7 cellular contexts compared by ENCODE assay signal in the genomic region with DNA sequence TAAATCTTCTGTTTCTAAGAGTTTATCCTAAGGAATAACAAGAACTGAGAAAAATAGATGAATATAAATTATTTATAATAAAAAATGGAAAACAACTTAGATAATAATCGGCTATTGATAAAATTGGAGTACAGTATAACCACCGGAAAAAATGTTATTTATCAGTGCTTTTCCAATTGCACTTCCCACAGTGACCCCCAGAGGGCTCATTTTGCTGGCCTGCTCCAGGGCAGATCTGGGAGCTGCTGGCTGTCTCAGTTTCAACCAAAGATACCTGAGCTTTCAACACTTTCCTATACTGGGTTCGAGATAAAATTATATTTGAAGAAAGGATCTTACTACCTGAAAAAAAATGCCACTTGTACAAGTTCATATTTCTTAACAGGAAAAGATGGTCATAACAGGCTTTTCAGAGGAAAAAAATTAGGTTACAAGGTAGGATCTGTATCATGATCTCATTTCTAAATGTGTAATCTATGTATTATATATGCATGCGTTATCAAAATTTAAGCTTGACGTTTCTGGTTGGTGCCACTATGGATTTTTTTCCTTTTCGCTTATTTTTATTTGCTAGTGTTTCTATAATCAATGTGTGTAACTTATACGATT.
DNase-seq lines count a peak whose midpoint lies in the region; ATAC-seq and TF ChIP-seq lines count a peak whose summit lies in the region.

No MANE protein-coding gene starts in this region.

- H3K36me3 ChIP-seq in kidney epithelial cell (ENCODE audit: control insufficient read depth, insufficient read depth, low read length), result no peaks in the 10 kb centered on the region

- in situ Hi-C loops in T47D (cut with HindIII; ENCODE audit: low pct_unique_long_range_greater_than_20kb, low sequenced_read_pairs), result no loop called here

- peak; percentile 95 for ATAC-seq in GM21717 (IDR thresholded peaks at IDR 0.05; ENCODE audit: unreplicated experiment)

- H3K27me3 ChIP-seq in kidney epithelial cell (ENCODE audit: control insufficient read depth, insufficient read depth, low read length), result no peaks in the 10 kb centered on the region

- DNase-seq in GM12864 (ENCODE audit: low read depth) (peak; percentile 18), LNCaP clone FGC (ENCODE audit: low read depth) (peak; percentile 15), T-helper 9 cell (peak; percentile 44), T47D (ENCODE audit: low read depth in 1 of 2, low spot score in 1 of 2) (peak; percentile 64 to 79), kidney epithelial cell (ENCODE audit: low read depth) (no peak)
- DNase-seq in stimulated activated CD4-positive, alpha-beta T cell treated with anti-CD3 and anti-CD28 coated beads, TNF-alpha, amount 100 ng/mL, for 24 hours (ENCODE audit: low read depth in 3 of 3), result peak; percentile 12 to 52 (median 15)

- H3K4me3 ChIP-seq in GM12864 (ENCODE audit: low read depth, low read length) (no peak overlapping the region), LNCaP clone FGC (ENCODE audit: low read depth, low read length) (no peak overlapping the region), kidney epithelial cell (ENCODE audit: low read depth, low read length) (no peak overlapping the region)

- TF ChIP-seq CTCF in GM12864 (IDR thresholded peaks at IDR 0.05; ENCODE audit: low read depth, low read length, missing control alignments) (peak; percentile 76), LNCaP clone FGC (IDR thresholded peaks at IDR 0.05; ENCODE audit: control insufficient read depth, extremely low read depth, insufficient read depth) (peak; percentile 86), kidney epithelial cell (IDR thresholded peaks at IDR 0.05; ENCODE audit: insufficient read depth, low read length, poor library complexity, severe bottlenecking) (peak; percentile 93)
